16 cellular contexts compared by ENCODE assay signal in genomic region chr16:87451563-87452210, GRCh38.
"Had no signal": no experiment of that assay in that cellular context is flagged by ENCODE, and none has a peak within 500 bp of the region (broad histone marks: within the 10 kb centered on the region; RNA-seq: fewer than 3 reads in every experiment).

No MANE protein-coding gene starts in this region.

- DNase-seq: activated B cell treated with CpG ODN at 0.5 μM for 24 hours; activated CD4-positive, alpha-beta T cell treated with anti-CD3 and anti-CD28 coated beads, Interleukin-2, amount 10 ng/mL, durations not matched to agents 24 days and 14 days; body of pancreas; foreskin melanocyte; heart left ventricle; left colon; pancreas; retina; tibial artery had no signal

- H3K27ac ChIP-seq: body of pancreas, dorsolateral prefrontal cortex, neural progenitor cell, pancreas, tibial artery, vagina had no signal

- H3K27me3 ChIP-seq: body of pancreas, dorsolateral prefrontal cortex, heart left ventricle, neural progenitor cell, pancreas, tibial artery, vagina had no signal

- H3K9me3 Mint-ChIP-seq: activated B cell treated with CpG ODN at 0.5 μM for 24 hours; activated CD4-positive, alpha-beta T cell treated with anti-CD3 and anti-CD28 coated beads, Interleukin-2, amount 10 ng/mL, durations not matched to agents 24 days and 14 days; activated naive CD4-positive, alpha-beta T cell treated with anti-CD3 and anti-CD28 coated beads, Interleukin-2, amount 50 U/mL, for 24 hours; activated T-helper 1 cell treated with anti-CD3 and anti-CD28 coated beads, Interleukin-12 subunit alpha, Interleukin-12 subunit beta, Interleukin-2, Interleukin-4 antibody, amounts not matched to agents 30 ng/mL and 10 ng/mL and 1 ng/mL, durations not matched to agents 14 hours and 24 hours and 36 hours; memory B cell; neural progenitor cell had no signal

- H3K36me3 ChIP-seq: neural progenitor cell had no signal

- H3K4me1 ChIP-seq: body of pancreas, neural progenitor cell, tibial artery, vagina had no signal

- H3K9me3 ChIP-seq: body of pancreas, heart left ventricle, pancreas, tibial artery, vagina had no signal

- H3K4me1 Mint-ChIP-seq: activated B cell treated with CpG ODN at 0.5 μM for 24 hours, memory B cell had no signal

- H3K4me3 Mint-ChIP-seq: activated B cell treated with CpG ODN at 0.5 μM for 24 hours; activated CD4-positive, alpha-beta T cell treated with anti-CD3 and anti-CD28 coated beads, Interleukin-2, amount 10 ng/mL, durations not matched to agents 24 days and 14 days; activated naive CD4-positive, alpha-beta T cell treated with anti-CD3 and anti-CD28 coated beads, Interleukin-2, amount 50 U/mL, for 24 hours; activated T-helper 1 cell treated with anti-CD3 and anti-CD28 coated beads, Interleukin-12 subunit alpha, Interleukin-12 subunit beta, Interleukin-2, Interleukin-4 antibody, amounts not matched to agents 30 ng/mL and 10 ng/mL and 1 ng/mL, durations not matched to agents 14 hours and 24 hours and 36 hours; memory B cell; neural progenitor cell had no signal

- H3K27ac Mint-ChIP-seq: activated B cell treated with CpG ODN at 0.5 μM for 24 hours; activated CD4-positive, alpha-beta T cell treated with anti-CD3 and anti-CD28 coated beads, Interleukin-2, amount 10 ng/mL, durations not matched to agents 24 days and 14 days; activated T-helper 1 cell treated with anti-CD3 and anti-CD28 coated beads, Interleukin-12 subunit alpha, Interleukin-12 subunit beta, Interleukin-2, Interleukin-4 antibody, amounts not matched to agents 30 ng/mL and 10 ng/mL and 1 ng/mL, durations not matched to agents 14 hours and 24 hours and 36 hours; memory B cell; neural progenitor cell had no signal

- H3K4me2 ChIP-seq: neural progenitor cell, smooth muscle cell had no signal

- H2AFZ ChIP-seq: neural progenitor cell had no signal

- H3K9ac ChIP-seq: neural progenitor cell had no signal

- H3K4me3 ChIP-seq: body of pancreas, dorsolateral prefrontal cortex, heart left ventricle, neural progenitor cell, pancreas, smooth muscle cell, tibial artery, vagina had no signal

- H3K27me3 Mint-ChIP-seq: activated B cell treated with CpG ODN at 0.5 μM for 24 hours; activated CD4-positive, alpha-beta T cell treated with anti-CD3 and anti-CD28 coated beads, Interleukin-2, amount 10 ng/mL, durations not matched to agents 24 days and 14 days; activated naive CD4-positive, alpha-beta T cell treated with anti-CD3 and anti-CD28 coated beads, Interleukin-2, amount 50 U/mL, for 24 hours had no signal

- FAIRE-seq: pancreas had no signal

- ATAC-seq: body of pancreas, left colon, pancreas had no signal
